In genomic region chr12:63900922-63901793, GRCh38 we compare ENCODE assay signal across 26 cellular contexts. TPM values are rescaled to one million over a fixed set of nuclear protein-coding genes. Genes with fewer than 3 reads are reported as not detected.
DNase-seq lines count a peak whose midpoint lies in the region; ATAC-seq and TF ChIP-seq lines count a peak whose summit lies in the region.
"Had no signal": no experiment of that assay in that cellular context is flagged by ENCODE, and none has a peak within 500 bp of the region (broad histone marks: within the 10 kb centered on the region; RNA-seq: fewer than 3 reads in every experiment).

No MANE protein-coding gene starts in this region.

- peaks cover 4% of the 10 kb centered on the region for H3F3A ChIP-seq in PC-3 (ENCODE audit: low read length, unreplicated experiment)

- DNase-seq in DMS53 (lab: John Stamatoyannopoulos, UW) (peak; percentile 81), PC-3 (peak; percentile 93), progenitor cell of endocrine pancreas (ENCODE audit: low spot score, unreplicated experiment) (no peak), iPS-NIHi11 (ENCODE audit: low spot score) (no peak)
- no peak for DNase-seq in stimulated activated naive CD4-positive, alpha-beta T cell treated with Interleukin-2 at 50 U/mL for 16 hours (lab: John Stamatoyannopoulos, UW)
- no peak for DNase-seq in effector memory CD8-positive, alpha-beta T cell
- DNase-seq: activated CD4-positive, alpha-beta T cell treated with anti-CD3 and anti-CD28 coated beads, Interleukin-2, amount 10 ng/mL, durations not matched to agents 7 days and 5 days; activated naive CD4-positive, alpha-beta T cell treated with Interleukin-2 at 50 U/mL for 16 hours; activated T-cell treated with anti-CD3 and anti-CD28 coated beads, Interleukin-2, amount 50 U/mL, for 72 hours; COR-L47; effector CD4-positive, alpha-beta T cell; erythroblast; heart left ventricle; kidney glomerular epithelial cell; NCI-H1436 treated with DMSO at 0.1 percent for 48 hours; NCI-H446; psoas muscle; stimulated activated naive CD8-positive, alpha-beta T cell treated with anti-CD3 and anti-CD28 coated beads, Interleukin-15, amount 100 ng/mL, for 72 hours; WERI-Rb-1 had no signal

- H3K4me1 Mint-ChIP-seq in progenitor cell of endocrine pancreas (ENCODE audit: low read depth) = peaks cover 20% of the 10 kb centered on the region
- H3K4me1 Mint-ChIP-seq in effector memory CD8-positive, alpha-beta T cell (ENCODE audit: low read depth in 2 of 2) = no peaks in the 10 kb centered on the region

- H3K36me3 Mint-ChIP-seq in progenitor cell of endocrine pancreas (ENCODE audit: insufficient read depth) = no peaks in the 10 kb centered on the region
- H3K36me3 Mint-ChIP-seq in effector memory CD8-positive, alpha-beta T cell (ENCODE audit: insufficient read depth) = no peaks in the 10 kb centered on the region

- H3K9ac ChIP-seq in PC-3 (ENCODE audit: low read length) = peak overlapping the region; percentile 42

- ATAC-seq in PC-3 (peak; percentile 87), GM21423 (IDR thresholded peaks at IDR 0.05; ENCODE audit: unreplicated experiment) (no peak)
- no peak for ATAC-seq in effector memory CD8-positive, alpha-beta T cell (replicated peaks)
- ATAC-seq: activated T-cell treated with anti-CD3 and anti-CD28 coated beads, Interleukin-2, amount 50 U/mL, for 72 hours; foreskin keratinocyte; HCT116; heart left ventricle; psoas muscle; stimulated activated naive CD8-positive, alpha-beta T cell treated with anti-CD3 and anti-CD28 coated beads, Interleukin-15, amount 100 ng/mL, for 72 hours had no signal

- peaks cover 98% of the 10 kb centered on the region for H3K79me2 ChIP-seq in PC-3 (ENCODE audit: low read length)

- intact Hi-C loops in PC-3 (cut with micrococcal nuclease) = loop anchor here (2.0 kb wide), 1 partner anchor 18 kb away; no protein-coding TSS in a partner anchor

- no peaks in the 10 kb centered on the region for H4K20me1 ChIP-seq in PC-3 (ENCODE audit: low read length)

- no peak overlapping the region for H2AFZ ChIP-seq in PC-3 (ENCODE audit: low read length)

- POLR2A ChIA-PET in PC-3 (lab: Charles Lee; ENCODE audit: unreplicated experiment) = no interaction called here

- CTCF ChIA-PET in PC-3 (lab: Charles Lee) = no interaction called here

- H3K27ac ChIP-seq in PC-3 (ENCODE audit: low read length) (peak overlapping the region; percentile 94), esophagus (ENCODE audit: low read depth in 2 of 2, low read length in 1 of 2) (peak overlapping the region; percentile 10 to 52)
- H3K27ac ChIP-seq: foreskin keratinocyte, heart left ventricle, neutrophil, psoas muscle, tibial nerve, WERI-Rb-1 had no signal

- H3K27me3 ChIP-seq in PC-3 (ENCODE audit: low read length) (no peaks in the 10 kb centered on the region), esophagus (ENCODE audit: control insufficient read depth in 1 of 2, insufficient read depth in 2 of 2, low read length in 2 of 2) (no peaks in the 10 kb centered on the region)
- H3K27me3 ChIP-seq: foreskin keratinocyte, heart left ventricle, neutrophil, tibial nerve had no signal

- no peak overlapping the region for H3K4me3 Mint-ChIP-seq in progenitor cell of endocrine pancreas (ENCODE audit: low read depth)
- no peak overlapping the region for H3K4me3 Mint-ChIP-seq in effector memory CD8-positive, alpha-beta T cell
- H3K4me3 Mint-ChIP-seq: activated CD4-positive, alpha-beta T cell treated with anti-CD3 and anti-CD28 coated beads, Interleukin-2, amount 10 ng/mL, durations not matched to agents 7 days and 5 days; activated T-cell treated with anti-CD3 and anti-CD28 coated beads, Interleukin-2, amount 50 U/mL, for 72 hours; brain; stimulated activated naive CD8-positive, alpha-beta T cell treated with anti-CD3 and anti-CD28 coated beads, Interleukin-15, amount 100 ng/mL, for 72 hours had no signal

- no peaks in the 10 kb centered on the region for H3K27me3 Mint-ChIP-seq in progenitor cell of endocrine pancreas
- H3K27me3 Mint-ChIP-seq in effector memory CD8-positive, alpha-beta T cell = peaks cover 13 to 17% of the 10 kb centered on the region in 2 donors
- H3K27me3 Mint-ChIP-seq: brain had no signal

- H3K4me2 ChIP-seq in PC-3 (ENCODE audit: low read length) = peak overlapping the region; percentile 69

- BruUV-seq in PC-3 (replicated peaks; lab: Mats Ljungman, UMichigan) = no TSS peak

- TF ChIP-seq CTCF in PC-3 (conservative IDR thresholded peaks at IDR 0.05; ENCODE audit: low read depth, low read length) (no peak), progenitor cell of endocrine pancreas (IDR thresholded peaks at IDR 0.05; ENCODE audit: unreplicated experiment) (no peak)

- H3K4me3 ChIP-seq in PC-3 (ENCODE audit: low read length) (peak overlapping the region; percentile 29; the same call in 1 of the 2 replicates), esophagus (ENCODE audit: low read depth in 1 of 2, low read length in 2 of 2) (no peak overlapping the region)
- H3K4me3 ChIP-seq: heart left ventricle, psoas muscle, tibial nerve had no signal

- peak overlapping the region; percentile 88 for H3K27ac Mint-ChIP-seq in progenitor cell of endocrine pancreas
- no peak overlapping the region for H3K27ac Mint-ChIP-seq in effector memory CD8-positive, alpha-beta T cell
- H3K27ac Mint-ChIP-seq: activated CD4-positive, alpha-beta T cell treated with anti-CD3 and anti-CD28 coated beads, Interleukin-2, amount 10 ng/mL, durations not matched to agents 7 days and 5 days; activated T-cell treated with anti-CD3 and anti-CD28 coated beads, Interleukin-2, amount 50 U/mL, for 72 hours; stimulated activated naive CD8-positive, alpha-beta T cell treated with anti-CD3 and anti-CD28 coated beads, Interleukin-15, amount 100 ng/mL, for 72 hours had no signal

- 0 out of 2 replicates have a peak, but pooled peaks cover 2% of the 10 kb centered on the region for H3K36me3 ChIP-seq in PC-3 (ENCODE audit: low read depth, low read length)
- no peaks in the 10 kb centered on the region for H3K36me3 ChIP-seq in esophagus (ENCODE audit: control insufficient read depth in 2 of 2, insufficient read depth in 2 of 2, low read length in 1 of 2)
- H3K36me3 ChIP-seq: heart left ventricle, neutrophil, tibial nerve, WERI-Rb-1 had no signal

- H3K9me3 Mint-ChIP-seq in progenitor cell of endocrine pancreas (ENCODE audit: low read depth) = peaks cover 7% of the 10 kb centered on the region
- H3K9me3 Mint-ChIP-seq in effector memory CD8-positive, alpha-beta T cell = no peaks in the 10 kb centered on the region
- H3K9me3 Mint-ChIP-seq: activated CD4-positive, alpha-beta T cell treated with anti-CD3 and anti-CD28 coated beads, Interleukin-2, amount 10 ng/mL, durations not matched to agents 7 days and 5 days; activated T-cell treated with anti-CD3 and anti-CD28 coated beads, Interleukin-2, amount 50 U/mL, for 72 hours; stimulated activated naive CD8-positive, alpha-beta T cell treated with anti-CD3 and anti-CD28 coated beads, Interleukin-15, amount 100 ng/mL, for 72 hours had no signal

- H3K4me1 ChIP-seq in PC-3 (ENCODE audit: insufficient read depth, low read length) (peaks cover 47% of the 10 kb centered on the region), esophagus (ENCODE audit: control insufficient read depth in 2 of 2, insufficient read depth in 2 of 2, low read length in 1 of 2) (no peaks in the 10 kb centered on the region)
- H3K4me1 ChIP-seq: psoas muscle had no signal

- H3K9me3 ChIP-seq in PC-3 (ENCODE audit: low read length) (no peaks in the 10 kb centered on the region), esophagus (ENCODE audit: control insufficient read depth in 2 of 2, insufficient read depth in 1 of 2, low read depth in 1 of 2, low read length in 1 of 2) (no peaks in the 10 kb centered on the region)
- H3K9me3 ChIP-seq: neutrophil, psoas muscle had no signal

- WGBS in esophagus, 2 donors = 59 to 66% methylated on average over 2 of the region's 2 CpGs

- no peaks in the 10 kb centered on the region for H3K9me2 ChIP-seq in PC-3 (replicated peaks; ENCODE audit: low read length)

RNA-seq across cellular contexts. Expression of gene SRGAP1, which starts 56.7 kb away (rescaled TPM):
- 7.5 and 11.0 TPM in 2 replicates for total RNA-seq in PC-3 (2014; rRNA removed)
- polyA plus RNA-seq in esophagus = 1 to 10 TPM; 1.4 to 3.2 TPM
- total RNA-seq in progenitor cell of endocrine pancreas = 17.8 and 23.1 TPM in 2 replicates
- total RNA-seq: activated CD4-positive, alpha-beta T cell treated with anti-CD3 and anti-CD28 coated beads, Interleukin-2, amount 10 ng/mL, durations not matched to agents 7 days and 5 days had no signal

Comparison
In these comparisons a context has a peak if more than half of its experiments do, and no peak if none do; other contexts are left out.
1. DNase-seq: peak in DMS53 (single experiment) and PC-3 (single experiment); none in progenitor cell of endocrine pancreas (single experiment), iPS-NIHi11 (single experiment), stimulated activated naive CD4-positive, alpha-beta T cell treated with Interleukin-2 at 50 U/mL for 16 hours (single experiment) and effector memory CD8-positive, alpha-beta T cell (0 of 3).